2 cellular contexts compared by ENCODE assay signal in genomic region chr18:58484989-58485962, GRCh38.
TF ChIP-seq lines count a peak whose summit lies in the region.

No MANE protein-coding gene starts in this region.

TF ChIP-seq in SK-N-SH, 30 proteins besides CTCF, POLR2A, EP300 and RAD21 (continued from another document):
- TF ChIP-seq IRF3 (IDR thresholded peaks at IDR 0.05; ENCODE audit: low read depth, low read length) (no peak), GATA2 (CRISPR knock-in tag; IDR thresholded peaks at IDR 0.05) (no peak; the same call in 1 of the 2 replicates), RXRA (IDR thresholded peaks at IDR 0.05; ENCODE audit: borderline replicate concordance, low read depth) (no peak), REST (IDR thresholded peaks at IDR 0.05; ENCODE audit: low read depth, low read length) (no peak), USF2 (IDR thresholded peaks at IDR 0.05; ENCODE audit: borderline replicate concordance, low read depth, low read length) (no peak), ZBTB33 (IDR thresholded peaks at IDR 0.05; ENCODE audit: borderline replicate concordance, low read depth) (no peak), SIN3A (IDR thresholded peaks at IDR 0.05; ENCODE audit: borderline replicate concordance, low read depth, low read length) (no peak), JUND (IDR thresholded peaks at IDR 0.05) (no peak), NFIC (IDR thresholded peaks at IDR 0.05; ENCODE audit: borderline replicate concordance) (no peak), RCOR1 (IDR thresholded peaks at IDR 0.05; ENCODE audit: low read length) (no peak), POLR2AphosphoS5 (IDR thresholded peaks at IDR 0.05; ENCODE audit: low read depth, low read length) (no peak), TCF12 (IDR thresholded peaks at IDR 0.05) (no peak), MEF2A (IDR thresholded peaks at IDR 0.05; ENCODE audit: borderline replicate concordance, low read depth) (no peak)

TF ChIP-seq in SK-N-SH treated with all-trans-retinoic acid at 6 μM for 48 hours, 23 proteins besides CTCF, POLR2A, EP300 and RAD21 (continued from another document):
- TF ChIP-seq ZNF8 (CRISPR knock-in tag; IDR thresholded peaks at IDR 0.05) = no peak
- no peak for TF ChIP-seq RARB (CRISPR knock-in tag; IDR thresholded peaks at IDR 0.05)
- TF ChIP-seq SNAI2 (CRISPR knock-in tag; IDR thresholded peaks at IDR 0.05) = no peak
- no peak for TF ChIP-seq POU6F1 (CRISPR knock-in tag; IDR thresholded peaks at IDR 0.05; ENCODE audit: borderline replicate concordance, low read depth)
- TF ChIP-seq TSHZ2 (CRISPR knock-in tag; IDR thresholded peaks at IDR 0.05) = no peak
- no peak for TF ChIP-seq BACH2 (CRISPR knock-in tag; IDR thresholded peaks at IDR 0.05; ENCODE audit: borderline replicate concordance)
- no peak for TF ChIP-seq ZC3H10 (CRISPR knock-in tag; IDR thresholded peaks at IDR 0.05)
- TF ChIP-seq GLIS3 (CRISPR knock-in tag; IDR thresholded peaks at IDR 0.05) = no peak
- no peak for TF ChIP-seq ARNTL (CRISPR knock-in tag; IDR thresholded peaks at IDR 0.05; ENCODE audit: borderline replicate concordance, low read depth)
- TF ChIP-seq ZFP30 (CRISPR knock-in tag; IDR thresholded peaks at IDR 0.05) = no peak
- no peak for TF ChIP-seq PATZ1 (CRISPR knock-in tag; IDR thresholded peaks at IDR 0.05; ENCODE audit: borderline replicate concordance)
- TF ChIP-seq CSDC2 (CRISPR knock-in tag; IDR thresholded peaks at IDR 0.05) = no peak
